11 cellular contexts compared by ENCODE assay signal in the genomic region with DNA sequence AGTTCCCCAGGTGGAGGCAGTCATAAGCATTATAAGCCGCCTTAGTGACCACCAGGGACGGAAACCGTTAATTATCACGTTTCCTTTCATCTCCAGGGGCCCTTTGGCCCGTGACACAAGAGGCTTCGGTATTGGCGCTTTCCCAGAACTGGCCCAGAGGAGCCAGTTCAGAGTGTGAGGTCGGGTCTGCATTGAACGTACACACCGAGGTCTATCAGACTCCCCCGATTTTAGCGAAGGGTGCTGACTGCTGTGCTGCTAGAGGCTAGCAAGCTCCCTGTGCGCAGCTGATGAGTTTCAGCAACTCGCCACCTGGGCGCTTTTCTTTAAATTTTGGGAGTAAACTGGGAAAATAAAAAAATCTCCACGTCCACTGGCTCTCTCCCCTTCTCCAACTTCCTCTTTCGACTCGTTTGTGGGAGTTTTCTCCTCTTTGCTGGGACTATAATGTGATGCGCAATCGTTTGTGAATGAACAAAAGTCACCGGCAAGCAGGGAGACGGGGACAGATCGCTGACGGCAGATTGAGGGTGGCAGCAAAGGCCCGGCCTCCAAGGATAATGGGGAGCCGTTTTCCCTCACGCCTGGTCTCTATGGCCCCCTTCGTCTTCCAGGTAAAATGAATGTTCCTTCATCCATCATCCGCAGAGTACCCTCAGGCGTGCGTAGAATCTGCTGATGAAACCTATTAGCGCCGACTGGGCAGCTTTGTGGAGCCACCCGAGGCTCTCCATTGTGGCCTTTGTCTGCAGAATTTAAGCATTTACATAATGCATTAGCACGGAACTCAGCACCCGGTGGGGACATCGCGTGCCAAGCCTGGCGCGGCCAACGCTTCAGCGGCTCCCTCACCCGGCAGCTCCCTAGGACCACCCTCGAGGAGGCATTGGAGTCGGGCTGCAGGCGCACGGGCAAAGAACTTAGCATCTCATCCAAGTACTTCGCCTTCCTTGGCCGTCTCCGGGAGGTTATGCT. TPM values are rescaled to one million over a fixed set of nuclear protein-coding genes. Genes with fewer than 3 reads are reported as not detected.
DNase-seq lines count a peak whose midpoint lies in the region; ATAC-seq lines count a peak whose summit lies in the region.
"Had no signal": no experiment of that assay in that cellular context is flagged by ENCODE, and none has a peak within 500 bp of the region (broad histone marks: within the 10 kb centered on the region; RNA-seq: fewer than 3 reads in every experiment).

No MANE protein-coding gene starts in this region.

- no peaks in the 10 kb centered on the region for H3K9me3 ChIP-seq in GM23248 (ENCODE audit: low read depth)
- no peaks in the 10 kb centered on the region for H3K9me3 ChIP-seq in skeletal muscle satellite cell (replicated peaks; ENCODE audit: low read length)

- H3K36me3 ChIP-seq in GM23248 (ENCODE audit: low read depth) (no peaks in the 10 kb centered on the region), skeletal muscle satellite cell (ENCODE audit: insufficient read depth, low read length) (no peaks in the 10 kb centered on the region)

- no peak overlapping the region for H3K27ac ChIP-seq in GM23248

- H3K9me2 ChIP-seq in GM23248 (ENCODE audit: insufficient read depth): no peaks in the 10 kb centered on the region

- no peak overlapping the region for H3K4me2 ChIP-seq in GM23248 (ENCODE audit: unreplicated experiment)
- peak overlapping the region; percentile 70 for H3K4me2 ChIP-seq in skeletal muscle satellite cell (ENCODE audit: low read length)

- H3F3A ChIP-seq in GM23248 (ENCODE audit: insufficient read depth): no peaks in the 10 kb centered on the region

- ATAC-seq in GM18907 (IDR thresholded peaks at IDR 0.05; ENCODE audit: unreplicated experiment) (no peak), HG03460 (IDR thresholded peaks at IDR 0.05; ENCODE audit: unreplicated experiment) (no peak)
- ATAC-seq: GM12878 had no signal

- H3K4me3 ChIP-seq in GM23248 (no peak overlapping the region), skeletal muscle satellite cell (ENCODE audit: low read length) (peak overlapping the region; percentile 24)
- H3K4me3 ChIP-seq: GM12878 had no signal

- no peaks in the 10 kb centered on the region for H3K79me2 ChIP-seq in GM23248 (ENCODE audit: insufficient read depth)

- peak overlapping the region; percentile 30 for H3K4me3 Mint-ChIP-seq in activated naive CD8-positive, alpha-beta T cell

- no peaks in the 10 kb centered on the region for H3K4me1 ChIP-seq in GM23248 (ENCODE audit: insufficient read depth)
- peaks cover 27% of the 10 kb centered on the region for H3K4me1 ChIP-seq in skeletal muscle satellite cell (ENCODE audit: control insufficient read depth, insufficient read depth, low read length)

- H2AFZ ChIP-seq in GM23248: no peak overlapping the region

- H3K27me3 ChIP-seq in GM23248 (replicated peaks; ENCODE audit: insufficient read depth) (peaks cover 65% of the 10 kb centered on the region), skeletal muscle satellite cell (ENCODE audit: control insufficient read depth, insufficient read depth, low read length) (peaks cover 61% of the 10 kb centered on the region)

- peaks cover 18% of the 10 kb centered on the region for H3K4me1 Mint-ChIP-seq in activated naive CD8-positive, alpha-beta T cell (ENCODE audit: low read depth)

- H4K20me1 ChIP-seq in GM23248 (ENCODE audit: insufficient read depth): no peaks in the 10 kb centered on the region

- peaks cover 35% of the 10 kb centered on the region for H3K27me3 Mint-ChIP-seq in activated naive CD8-positive, alpha-beta T cell

- H3K9ac ChIP-seq in GM23248 (no peak overlapping the region), skeletal muscle satellite cell (ENCODE audit: low read depth, low read length) (no peak overlapping the region)

- 4% methylated on average over 50 of the region's 50 CpGs for WGBS in GM23248 (ENCODE audit: low coverage in 1 of 2, low lambda C conversion rate in 2 of 2, missing lambda C conversion rate in 2 of 2), 2 experiments

- H3K27ac Mint-ChIP-seq in activated naive CD8-positive, alpha-beta T cell: no peak overlapping the region

- H3K36me3 Mint-ChIP-seq in activated naive CD8-positive, alpha-beta T cell: no peaks in the 10 kb centered on the region

- no peaks in the 10 kb centered on the region for H3K9me3 Mint-ChIP-seq in activated naive CD8-positive, alpha-beta T cell (ENCODE audit: low read depth)

- in situ Hi-C loops in GM23248 (cut with MboI): no loop called here

- DNase-seq in GM23248: peak; percentile 14
- peak; percentile 54 for DNase-seq in iPS-NIHi7 (ENCODE audit: extremely low spot score)
- DNase-seq in AG08395 (ENCODE audit: low spot score): no peak
- DNase-seq: activated gamma-delta T cell; NK-92 treated with Interleukin-12 subunit alpha and Interleukin-12 subunit beta, amount 100 ng/mL, for 24 hours had no signal

RNA-seq across cellular contexts. Expression of a gene that starts 1.6 kb away (rescaled TPM):
- total RNA-seq in GM23248 (2014; rRNA removed; shearing (Covaris generic)): not detected in 2 replicates
- polyA plus RNA-seq in GM23248 (2016; fragmentation: Nextera tagmentation; extraction: Ambion mirVana): 0.13 TPM in 1 of 2 replicates, not detected in the other
- total RNA-seq in skeletal muscle satellite cell (2012; rRNA removed): not detected in 2 replicates
- total RNA-seq: GM12878 had no signal

RNA-seq across cellular contexts. Expression of a gene that starts 38.9 kb away (rescaled TPM):
- 0.32 TPM in 1 of 2 replicates, not detected in the other for total RNA-seq in GM23248 (2014; rRNA removed; shearing (Covaris generic))
- polyA plus RNA-seq in GM23248 (2016; fragmentation: Nextera tagmentation; extraction: Ambion mirVana): 0.40 TPM in 1 of 2 replicates, not detected in the other
- total RNA-seq in skeletal muscle satellite cell (2012; rRNA removed): 0.25 and 0.44 TPM in 2 replicates
- total RNA-seq: GM12878, temporal lobe had no signal
- polyA plus RNA-seq: GM12878 had no signal
